ENCODE assay signal across 9 cellular contexts in the genomic region with DNA sequence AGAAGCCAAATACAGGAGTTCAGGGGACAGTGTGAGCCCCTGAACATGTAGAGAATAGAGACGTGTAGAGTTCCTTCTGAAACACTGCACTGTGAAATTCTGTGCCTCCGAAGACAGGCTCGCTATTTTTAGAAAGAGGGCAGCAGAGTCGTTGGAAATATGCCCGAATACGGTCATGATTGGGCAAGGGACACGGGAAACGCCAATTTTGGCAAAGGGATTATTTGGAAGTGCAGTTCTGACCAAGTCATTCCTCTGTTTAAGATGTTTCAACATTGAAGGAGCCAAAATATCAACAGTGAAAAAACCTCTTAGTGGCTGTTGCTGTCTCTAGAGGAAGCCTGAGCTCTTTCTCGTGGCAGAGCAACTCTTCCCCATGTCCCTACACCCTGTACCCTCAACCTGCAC. TPM values are rescaled to one million over a fixed set of nuclear protein-coding genes. Genes with fewer than 3 reads are reported as not detected.
A peak's percentile ranks its signal among the peaks of the same experiment; 100 is the strongest.
DNase-seq lines count a peak whose midpoint lies in the region; ATAC-seq and TF ChIP-seq lines count a peak whose summit lies in the region.
"Had no signal": no experiment of that assay in that cellular context is flagged by ENCODE, and none has a peak within 500 bp of the region (broad histone marks: within the 10 kb centered on the region; RNA-seq: fewer than 3 reads in every experiment).

No MANE protein-coding gene starts in this region.

- peaks cover 8% of the 10 kb centered on the region for H3K27me3 Mint-ChIP-seq in endothelial cell (ENCODE audit: unreplicated experiment)

- H3K9me3 ChIP-seq in ascending aorta: no peaks in the 10 kb centered on the region
- no peaks in the 10 kb centered on the region for H3K9me3 ChIP-seq in smooth muscle cell (replicated peaks; ENCODE audit: low read depth)

- TF ChIP-seq CTCF in ascending aorta (IDR thresholded peaks at IDR 0.05) (no peak), smooth muscle cell (IDR thresholded peaks at IDR 0.05; ENCODE audit: borderline replicate concordance, insufficient read depth, poor library complexity, severe bottlenecking) (no peak), endothelial cell (IDR thresholded peaks at IDR 0.05; ENCODE audit: unreplicated experiment) (no peak)

- DNase-seq in DMS79 treated with DMSO at 0.1 percent for 48 hours (lab: John Stamatoyannopoulos, UW): peak; percentile 38
- DNase-seq in ascending aorta (ENCODE audit: low spot score in 2 of 2): peak in 1 of 2 donors; percentile 91
- peak; percentile 60 for DNase-seq in hepatic stellate cell (ENCODE audit: low spot score)
- DNase-seq in smooth muscle cell (lab: John Stamatoyannopoulos, UW; ENCODE audit: unreplicated experiment): no peak
- no peak for DNase-seq in GM19238 (ENCODE audit: insufficient read length, low spot score)
- DNase-seq in islet precursor cell: no peak
- no peak for DNase-seq in endothelial cell (ENCODE audit: low spot score)
- DNase-seq: activated naive CD4-positive, alpha-beta T cell treated with anti-CD3 and anti-CD28 coated beads, Interleukin-2, amount 10 ng/mL, durations not matched to agents 7 days and 5 days had no signal

- no peaks in the 10 kb centered on the region for H3K9me3 Mint-ChIP-seq in endothelial cell (ENCODE audit: unreplicated experiment)
- H3K9me3 Mint-ChIP-seq: activated naive CD4-positive, alpha-beta T cell treated with anti-CD3 and anti-CD28 coated beads, Interleukin-2, amount 10 ng/mL, durations not matched to agents 7 days and 5 days had no signal

- H3K27ac ChIP-seq in ascending aorta: peak overlapping the region; percentile 89 to 91
- no peak overlapping the region for H3K27ac ChIP-seq in smooth muscle cell (ENCODE audit: low read depth)

- H3K36me3 Mint-ChIP-seq in endothelial cell (ENCODE audit: low read depth, unreplicated experiment): no peaks in the 10 kb centered on the region
- H3K36me3 Mint-ChIP-seq: activated naive CD4-positive, alpha-beta T cell treated with anti-CD3 and anti-CD28 coated beads, Interleukin-2, amount 10 ng/mL, durations not matched to agents 7 days and 5 days had no signal

- H3F3A ChIP-seq in smooth muscle cell (ENCODE audit: low read depth): no peaks in the 10 kb centered on the region

- no peaks in the 10 kb centered on the region for H4K20me1 ChIP-seq in smooth muscle cell (ENCODE audit: low read depth)

- H3K4me1 ChIP-seq in ascending aorta (peaks cover 13 to 26% of the 10 kb centered on the region in 2 donors), smooth muscle cell (ENCODE audit: low read depth) (peaks cover 3% of the 10 kb centered on the region)

- H3K36me3 ChIP-seq in ascending aorta (no peaks in the 10 kb centered on the region), smooth muscle cell (ENCODE audit: low read depth) (no peaks in the 10 kb centered on the region)

- H3K79me2 ChIP-seq in smooth muscle cell (ENCODE audit: low read depth): no peaks in the 10 kb centered on the region

- H3K4me3 ChIP-seq in ascending aorta (peak overlapping the region in 1 of 2 donors; percentile 51), smooth muscle cell (no peak overlapping the region)

- intact Hi-C loops in ascending aorta (cut with DNase I): loop anchor here (1.0 kb wide), 1 partner anchor 9 kb away; a partner anchor contains a TSS

- no peak for ATAC-seq in HG03135 (IDR thresholded peaks at IDR 0.05; ENCODE audit: unreplicated experiment)

- no peak overlapping the region for H3K4me3 Mint-ChIP-seq in endothelial cell (ENCODE audit: unreplicated experiment)
- H3K4me3 Mint-ChIP-seq: activated naive CD4-positive, alpha-beta T cell treated with anti-CD3 and anti-CD28 coated beads, Interleukin-2, amount 10 ng/mL, durations not matched to agents 7 days and 5 days had no signal

- peaks cover 18% of the 10 kb centered on the region for H3K4me1 Mint-ChIP-seq in endothelial cell (ENCODE audit: unreplicated experiment)

- H3K27me3 ChIP-seq in ascending aorta (no peaks in the 10 kb centered on the region), smooth muscle cell (ENCODE audit: low read depth) (peaks cover 6% of the 10 kb centered on the region)

- H3K27ac Mint-ChIP-seq in endothelial cell (ENCODE audit: unreplicated experiment): no peak overlapping the region
- H3K27ac Mint-ChIP-seq: activated naive CD4-positive, alpha-beta T cell treated with anti-CD3 and anti-CD28 coated beads, Interleukin-2, amount 10 ng/mL, durations not matched to agents 7 days and 5 days had no signal

- 53% methylated on average over 9 of the region's 9 CpGs for WGBS in smooth muscle cell (ENCODE audit: low lambda C conversion rate)

- H3K9ac ChIP-seq in smooth muscle cell (ENCODE audit: low read depth): no peak overlapping the region

- H3K4me2 ChIP-seq in smooth muscle cell: peak overlapping the region; percentile 62

- peak overlapping the region; percentile 71 for H2AFZ ChIP-seq in smooth muscle cell (ENCODE audit: low read depth)

RNA-seq across cellular contexts. Expression of a gene that starts 9.5 kb away (rescaled TPM):
- total RNA-seq in ascending aorta: 159 TPM
- 11.6 and 13.5 TPM in 2 replicates for total RNA-seq in smooth muscle cell
- polyA plus RNA-seq in smooth muscle cell: 23.9 and 27.4 TPM in 2 replicates
- 11.0 TPM for total RNA-seq in endothelial cell (ENCODE audit: unreplicated experiment)

RNA-seq across cellular contexts. Expression of a gene that starts 37.6 kb away (rescaled TPM):
- total RNA-seq in ascending aorta (46.3 TPM), smooth muscle cell (1.3 and 2.0 TPM in 2 replicates), endothelial cell (ENCODE audit: unreplicated experiment) (0.62 TPM)
- 3.2 and 3.9 TPM in 2 replicates for polyA plus RNA-seq in smooth muscle cell

Comparison
In these comparisons a context has a peak if more than half of its experiments do, and no peak if none do; other contexts are left out.
1. DNase-seq: peak in DMS79 treated with DMSO at 0.1 percent for 48 hours (single experiment) and hepatic stellate cell (single experiment); none in smooth muscle cell (single experiment), GM19238 (single experiment), islet precursor cell (single experiment) and endothelial cell (single experiment).
2. RNA of a gene that starts 9.5 kb away (total RNA-seq): 159 TPM in ascending aorta (single experiment); 11.6 to 13.5 TPM in smooth muscle cell and 11.0 TPM in endothelial cell (single experiment); every median in the first group is over 10 times any median in the second.
3. RNA of a gene that starts 37.6 kb away (total RNA-seq): 46.3 TPM in ascending aorta (single experiment); 1.3 to 2.0 TPM in smooth muscle cell and 0.62 TPM in endothelial cell (single experiment); every median in the first group is over 10 times any median in the second.